26 cellular contexts compared by ENCODE assay signal in genomic region chr2:169089182-169089581, GRCh38. TPM values are rescaled to one million over a fixed set of nuclear protein-coding genes. Genes with fewer than 3 reads are reported as not detected.
"Had no signal": no experiment of that assay in that cellular context is flagged by ENCODE, and none has a peak within 500 bp of the region (broad histone marks: within the 10 kb centered on the region; RNA-seq: fewer than 3 reads in every experiment).

No MANE protein-coding gene starts in this region.

- H3K4me1 ChIP-seq: gastrocnemius medialis, prostate gland, thyroid gland had no signal

- H3K4me1 Mint-ChIP-seq: memory B cell, naive B cell, neural crest cell had no signal

- H3K27ac Mint-ChIP-seq: memory B cell; naive B cell; natural killer cell treated with Interleukin-12 subunit alpha and Interleukin-12 subunit beta and Interleukin-15 and Interleukin-18, amount 100 ng/mL, for 72 hours; type B pancreatic cell had no signal

- H3K9me3 Mint-ChIP-seq: natural killer cell treated with Interleukin-12 subunit alpha and Interleukin-12 subunit beta and Interleukin-15 and Interleukin-18, amount 100 ng/mL, for 72 hours; type B pancreatic cell had no signal

- H3K4me2 ChIP-seq: hepatocyte, smooth muscle cell had no signal

- H3K27ac ChIP-seq: dorsolateral prefrontal cortex, gastrocnemius medialis, hepatocyte, prostate gland, stomach, thyroid gland had no signal

- H2AFZ ChIP-seq: hepatocyte had no signal

- H3K27me3 ChIP-seq: dorsolateral prefrontal cortex, gastrocnemius medialis, hepatocyte, right atrium auricular region, stomach, thyroid gland had no signal

- ATAC-seq: gastrocnemius medialis; left lobe of liver; natural killer cell treated with Interleukin-12 subunit alpha and Interleukin-12 subunit beta and Interleukin-15 and Interleukin-18, amount 100 ng/mL, for 72 hours; sciatic nerve had no signal

- H3K27me3 Mint-ChIP-seq: memory B cell, naive B cell had no signal

- H3K36me3 ChIP-seq: gastrocnemius medialis, prostate gland, stomach, thyroid gland had no signal

- H3K4me3 ChIP-seq: dorsolateral prefrontal cortex, gastrocnemius medialis, hepatocyte, lung, prostate gland, right atrium auricular region, smooth muscle cell, stomach, thyroid gland had no signal

- H3K36me3 Mint-ChIP-seq: memory B cell, naive B cell, type B pancreatic cell had no signal

- H3K9me3 ChIP-seq: gastrocnemius medialis, prostate gland, thyroid gland had no signal

- H3K79me2 ChIP-seq: hepatocyte had no signal

- DNase-seq: dorsolateral prefrontal cortex; effector CD4-positive, alpha-beta T cell; foreskin fibroblast; gastrocnemius medialis; head of caudate nucleus; kidney; naive B cell; stimulated activated CD4-positive, alpha-beta T cell treated with anti-CD3 and anti-CD28 coated beads, Interleukin-12 subunit alpha, Interleukin-12 subunit beta, amount 100 ng/mL, for 4 hours; stimulated activated CD4-positive, alpha-beta T cell treated with anti-CD3 and anti-CD28 coated beads, Interleukin-1b, Interleukin-23, amount 100 ng/mL, for 48 hours; stimulated activated CD4-positive, alpha-beta T cell treated with anti-CD3 and anti-CD28 coated beads, Interleukin-4, amount 100 ng/mL, for 1 hour; stimulated activated CD8-positive, alpha-beta memory T cell treated with anti-CD3 and anti-CD28 coated beads, Interleukin-4, amount 100 ng/mL, for 48 hours; stimulated activated naive CD4-positive, alpha-beta T cell; stomach; thyroid gland had no signal

- H3K4me3 Mint-ChIP-seq: memory B cell; naive B cell; natural killer cell treated with Interleukin-12 subunit alpha and Interleukin-12 subunit beta and Interleukin-15 and Interleukin-18, amount 100 ng/mL, for 72 hours; neural crest cell; type B pancreatic cell had no signal

RNA-seq across cellular contexts. Expression of gene DHRS9, which starts 19.8 kb away (rescaled TPM):
- total RNA-seq: natural killer cell treated with Interleukin-12 subunit alpha and Interleukin-12 subunit beta and Interleukin-15 and Interleukin-18, amount 100 ng/mL, for 72 hours; neural crest cell; osteocyte had no signal

RNA-seq across cellular contexts. Expression of gene ABCB11, which starts 58.1 kb away (rescaled TPM):
- total RNA-seq: osteocyte had no signal
